ENCODE assay signal across 8 cellular contexts in genomic region chr6:7975764-7976146, GRCh38.
DNase-seq lines count a peak whose midpoint lies in the region; ATAC-seq and TF ChIP-seq lines count a peak whose summit lies in the region.

No MANE protein-coding gene starts in this region.

- H3K4me1 ChIP-seq in adrenal gland (replicated peaks in 1 of 2) (peaks cover 10 to 17% of the 10 kb centered on the region in 2 donors), upper lobe of right lung (peaks cover 10% of the 10 kb centered on the region)

- H3K27me3 Mint-ChIP-seq in activated naive CD8-positive, alpha-beta T cell treated with anti-CD3 and anti-CD28 coated beads, Interleukin-2, amount 50 U/mL, for 24 hours: peaks cover 9% of the 10 kb centered on the region
- H3K27me3 Mint-ChIP-seq in activated naive CD8-positive, alpha-beta T cell treated with anti-CD3 and anti-CD28 coated beads for 36 hours: peaks cover 26% of the 10 kb centered on the region

- intact Hi-C loops in adrenal gland (cut with DNase I) (no loop called here), upper lobe of right lung (cut with DNase I) (no loop called here)

- no peak overlapping the region for H3K4me3 Mint-ChIP-seq in activated naive CD8-positive, alpha-beta T cell treated with anti-CD3 and anti-CD28 coated beads, Interleukin-2, amount 50 U/mL, for 24 hours
- no peak overlapping the region for H3K4me3 Mint-ChIP-seq in activated naive CD8-positive, alpha-beta T cell treated with anti-CD3 and anti-CD28 coated beads for 36 hours

- no peak for TF ChIP-seq CTCF in adrenal gland (IDR thresholded peaks at IDR 0.05)
- no peak for TF ChIP-seq CTCF in upper lobe of right lung (IDR thresholded peaks at IDR 0.05)

- no peak for TF ChIP-seq POLR2A in adrenal gland (IDR thresholded peaks at IDR 0.05)

- no peaks in the 10 kb centered on the region for H3K9me3 ChIP-seq in adrenal gland (replicated peaks in 1 of 3)
- no peaks in the 10 kb centered on the region for H3K9me3 ChIP-seq in upper lobe of right lung

- H3K27me3 ChIP-seq in adrenal gland (no peaks in the 10 kb centered on the region), layer of hippocampus (ENCODE audit: control insufficient read depth, insufficient read depth, low read length) (no peaks in the 10 kb centered on the region), upper lobe of right lung (no peaks in the 10 kb centered on the region)

- H3K36me3 Mint-ChIP-seq in activated naive CD8-positive, alpha-beta T cell treated with anti-CD3 and anti-CD28 coated beads, Interleukin-2, amount 50 U/mL, for 24 hours (ENCODE audit: low read depth): peaks cover 2% of the 10 kb centered on the region
- H3K36me3 Mint-ChIP-seq in activated naive CD8-positive, alpha-beta T cell treated with anti-CD3 and anti-CD28 coated beads for 36 hours: no peaks in the 10 kb centered on the region

- H3K4me3 ChIP-seq in adrenal gland (no peak overlapping the region), upper lobe of right lung (no peak overlapping the region)

- WGBS in adrenal gland, 4 donors: 35 to 47% (median 38%) methylated on average over 7 to 8 of the region's 8 CpGs

- ATAC-seq in activated naive CD8-positive, alpha-beta T cell treated with anti-CD3 and anti-CD28 coated beads, Interleukin-2, amount 50 U/mL, for 24 hours: peak; percentile 46
- peak; percentile 44 for ATAC-seq in upper lobe of right lung
- ATAC-seq in HG02852 (IDR thresholded peaks at IDR 0.05; ENCODE audit: unreplicated experiment): no peak

- no peak for DNase-seq in activated naive CD8-positive, alpha-beta T cell treated with anti-CD3 and anti-CD28 coated beads, Interleukin-2, amount 50 U/mL, for 24 hours
- DNase-seq in activated naive CD8-positive, alpha-beta T cell treated with anti-CD3 and anti-CD28 coated beads for 36 hours: no peak
- DNase-seq in adrenal gland: peak in 5 of 7 donors; percentile 18 to 60 (median 49)
- no peak for DNase-seq in upper lobe of right lung
- no peak for DNase-seq in NCI-H2227 treated with DMSO at 0.1 percent for 48 hours (lab: John Stamatoyannopoulos, UW)
- DNase-seq in activated gamma-delta T cell (lab: John Stamatoyannopoulos, UW): no peak

- no peaks in the 10 kb centered on the region for H3K9me3 Mint-ChIP-seq in activated naive CD8-positive, alpha-beta T cell treated with anti-CD3 and anti-CD28 coated beads, Interleukin-2, amount 50 U/mL, for 24 hours
- no peaks in the 10 kb centered on the region for H3K9me3 Mint-ChIP-seq in activated naive CD8-positive, alpha-beta T cell treated with anti-CD3 and anti-CD28 coated beads for 36 hours

- H3K4me1 Mint-ChIP-seq in activated naive CD8-positive, alpha-beta T cell treated with anti-CD3 and anti-CD28 coated beads, Interleukin-2, amount 50 U/mL, for 24 hours: peaks cover 8% of the 10 kb centered on the region
- H3K4me1 Mint-ChIP-seq in activated naive CD8-positive, alpha-beta T cell treated with anti-CD3 and anti-CD28 coated beads for 36 hours: peaks cover 9% of the 10 kb centered on the region

- no peak overlapping the region for H3K27ac Mint-ChIP-seq in activated naive CD8-positive, alpha-beta T cell treated with anti-CD3 and anti-CD28 coated beads, Interleukin-2, amount 50 U/mL, for 24 hours
- H3K27ac Mint-ChIP-seq in activated naive CD8-positive, alpha-beta T cell treated with anti-CD3 and anti-CD28 coated beads for 36 hours: no peak overlapping the region

- H3K27ac ChIP-seq in adrenal gland (peak overlapping the region in 2 of 5 donors; percentile 61 to 62), layer of hippocampus (ENCODE audit: low read depth, low read length) (peak overlapping the region; percentile 55), upper lobe of right lung (peak overlapping the region; percentile 40)

- H3K36me3 ChIP-seq in adrenal gland (replicated peaks in 1 of 2): no peaks in the 10 kb centered on the region
- no peaks in the 10 kb centered on the region for H3K36me3 ChIP-seq in upper lobe of right lung

Comparison
In these comparisons a context has a peak if more than half of its experiments do, and no peak if none do; other contexts are left out.
1. DNase-seq: peak in adrenal gland (5 of 7); none in activated naive CD8-positive, alpha-beta T cell treated with anti-CD3 and anti-CD28 coated beads, Interleukin-2, amount 50 U/mL, for 24 hours (single experiment), activated naive CD8-positive, alpha-beta T cell treated with anti-CD3 and anti-CD28 coated beads for 36 hours (single experiment), upper lobe of right lung (single experiment), NCI-H2227 treated with DMSO at 0.1 percent for 48 hours (single experiment) and activated gamma-delta T cell (single experiment).